Comparison of ENCODE assay signal across 17 cellular contexts in the genomic region with DNA sequence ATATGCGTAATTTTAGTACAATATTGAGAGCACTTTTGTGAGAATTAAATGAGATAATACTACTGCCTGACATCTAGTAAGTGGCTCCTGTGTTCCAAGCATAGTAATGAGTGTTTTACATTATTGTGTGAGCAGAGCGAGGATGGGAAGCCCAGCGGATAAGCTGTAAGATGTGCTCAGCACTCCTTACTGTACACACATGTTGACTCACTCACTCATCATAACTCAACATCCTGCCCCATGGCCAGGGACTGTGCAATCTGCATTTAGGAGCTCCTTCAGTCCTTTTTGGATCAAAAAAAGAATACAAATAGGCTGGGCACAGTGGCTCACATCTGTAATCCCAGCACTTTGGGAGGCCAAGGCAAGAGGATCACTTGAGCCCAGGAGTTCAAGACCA.
DNase-seq lines count a peak whose midpoint lies in the region; ATAC-seq and TF ChIP-seq lines count a peak whose summit lies in the region.
"Had no signal": no experiment of that assay in that cellular context is flagged by ENCODE, and none has a peak within 500 bp of the region (broad histone marks: within the 10 kb centered on the region; RNA-seq: fewer than 3 reads in every experiment).

No MANE protein-coding gene starts in this region.

- ATAC-seq in GM21786 (IDR thresholded peaks at IDR 0.05; ENCODE audit: unreplicated experiment) (peak; percentile 0), GM18909 (IDR thresholded peaks at IDR 0.05; ENCODE audit: poor library complexity, unreplicated experiment) (no peak), HG03039 (IDR thresholded peaks at IDR 0.05; ENCODE audit: unreplicated experiment) (no peak)

- DNase-seq in AG08396 (ENCODE audit: low spot score) (peak; percentile 15), RPMI7951 (ENCODE audit: low read depth) (peak; percentile 13), fibroblast of pulmonary artery (ENCODE audit: low read depth) (peak; percentile 68), T-helper 1 cell (no peak)
- no peak for DNase-seq in activated CD4-positive, CD25-positive, alpha-beta regulatory T cell treated with anti-CD3 and anti-CD28 coated beads, Interleukin-2, amount 50 U/mL, for 72 hours
- DNase-seq: activated CD4-positive, alpha-beta T cell treated with anti-CD3 and anti-CD28 coated beads, Interleukin-2, amount 50 U/mL, for 48 hours; amygdala; GOT3; KG1; NCI-H187 treated with DMSO at 0.1 percent for 48 hours; NCI-H526; ovary; SHP77; spleen had no signal

- no peak overlapping the region for H3K4me3 ChIP-seq in fibroblast of pulmonary artery (replicated peaks; ENCODE audit: low read depth, low read length)
- H3K4me3 ChIP-seq: ovary, spleen had no signal

- TF ChIP-seq CTCF in fibroblast of pulmonary artery (IDR thresholded peaks at IDR 0.05; ENCODE audit: low read length, missing control alignments), result no peak

Comparison
In these comparisons a context has a peak if more than half of its experiments do, and no peak if none do; other contexts are left out.
1. DNase-seq: peak in AG08396 (single experiment), RPMI7951 (single experiment) and fibroblast of pulmonary artery (single experiment); none in activated CD4-positive, CD25-positive, alpha-beta regulatory T cell treated with anti-CD3 and anti-CD28 coated beads, Interleukin-2, amount 50 U/mL, for 72 hours (single experiment) and T-helper 1 cell (0 of 5).